In the genomic region with DNA sequence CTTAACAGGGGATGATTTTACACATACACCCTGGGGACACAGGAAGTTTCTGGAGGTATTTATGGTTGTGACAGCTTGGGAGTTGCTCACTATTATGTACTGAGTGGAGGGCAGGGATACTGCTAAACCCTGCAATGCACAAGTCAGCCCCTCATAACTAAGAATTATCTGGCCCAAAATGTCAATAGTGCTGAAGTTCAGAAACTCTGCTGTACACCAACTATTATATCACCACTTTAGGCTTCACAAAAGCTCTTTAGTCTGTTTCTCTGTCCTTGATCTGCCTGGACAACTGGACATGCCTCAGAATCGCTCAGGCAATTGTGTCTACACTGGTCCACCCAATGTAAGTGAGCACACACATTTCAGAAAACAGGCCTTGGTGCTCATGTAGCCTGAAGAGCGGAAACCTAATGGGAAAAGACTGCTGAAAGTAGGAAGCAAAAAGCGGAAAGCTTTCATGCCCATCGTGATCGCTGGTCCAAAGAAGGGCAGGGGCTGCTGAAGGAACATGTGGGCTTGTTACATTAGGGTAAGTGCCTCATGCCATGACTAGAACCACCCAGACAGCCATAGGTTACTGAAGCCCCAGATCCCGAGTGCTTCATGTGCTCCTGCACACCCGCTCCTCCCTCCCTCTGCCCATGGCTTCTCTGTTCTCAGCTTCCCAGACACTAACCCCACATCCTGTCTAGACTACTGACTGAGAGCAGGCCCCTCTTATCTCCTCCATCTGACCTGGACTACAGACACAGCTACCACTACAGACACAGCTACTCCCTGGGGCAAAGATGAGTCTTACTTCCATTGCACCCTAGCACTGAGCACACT, we compare ENCODE assay signal across 1 cellular context.
A peak's percentile ranks its signal among the peaks of the same experiment; 100 is the strongest.
TF ChIP-seq lines count a peak whose summit lies in the region.

No MANE protein-coding gene starts in this region.

TF ChIP-seq in HepG2, 621 proteins besides CTCF, POLR2A, EP300 and RAD21 (continued from another document and continues in another):
- TF ChIP-seq GTF2F1 (IDR thresholded peaks at IDR 0.05; ENCODE audit: low read length) (no peak), KLF6 (CRISPR knock-in tag; IDR thresholded peaks at IDR 0.05) (no peak), GTF3A (CRISPR knock-in tag; conservative IDR thresholded peaks at IDR 0.05) (no peak), MZF1 (CRISPR knock-in tag; IDR thresholded peaks at IDR 0.05; ENCODE audit: borderline replicate concordance) (no peak), AGO1 (IDR thresholded peaks at IDR 0.05; ENCODE audit: low read depth, low read length, poor library complexity, severe bottlenecking) (no peak), MIER3 (CRISPR knock-in tag; IDR thresholded peaks at IDR 0.05; ENCODE audit: borderline replicate concordance) (no peak), RELA (CRISPR knock-in tag; IDR thresholded peaks at IDR 0.05) (no peak), PITX1 (CRISPR knock-in tag; IDR thresholded peaks at IDR 0.05) (peak; percentile 54; the same call in 1 of the 2 replicates), NR2F1 (CRISPR knock-in tag; IDR thresholded peaks at IDR 0.05) (peak in 1 of 2 experiments; percentile 35; a peak in 1 of 4 replicates), HMG20B (CRISPR knock-in tag; conservative IDR thresholded peaks at IDR 0.05) (no peak), ZNF33B (CRISPR knock-in tag; IDR thresholded peaks at IDR 0.05) (no peak), SRSF4 (IDR thresholded peaks at IDR 0.05; ENCODE audit: low read depth, low read length, poor library complexity, severe bottlenecking) (no peak), ZNF75D (CRISPR knock-in tag; IDR thresholded peaks at IDR 0.05; ENCODE audit: borderline replicate concordance) (no peak), ZNF720 (CRISPR knock-in tag; IDR thresholded peaks at IDR 0.05) (no peak), KLF15 (CRISPR knock-in tag; IDR thresholded peaks at IDR 0.05; ENCODE audit: borderline replicate concordance) (no peak), CHD2 (IDR thresholded peaks at IDR 0.05; ENCODE audit: low read depth, low read length) (no peak), SMARCC2 (IDR thresholded peaks at IDR 0.05) (no peak), ZNF674 (CRISPR knock-in tag; IDR thresholded peaks at IDR 0.05; ENCODE audit: low read depth) (no peak), KAT8 (CRISPR knock-in tag; IDR thresholded peaks at IDR 0.05) (no peak; the same call in 1 of the 2 replicates), NFYB (CRISPR knock-in tag; IDR thresholded peaks at IDR 0.05) (no peak), RFX1 (IDR thresholded peaks at IDR 0.05) (no peak), CBX5 (CRISPR knock-in tag; IDR thresholded peaks at IDR 0.05; ENCODE audit: borderline replicate concordance) (no peak), ASH2L (IDR thresholded peaks at IDR 0.05; ENCODE audit: insufficient read length, low read depth, low read length) (no peak), SMAD9 (CRISPR knock-in tag; IDR thresholded peaks at IDR 0.05) (no peak), ELF3 (CRISPR knock-in tag; IDR thresholded peaks at IDR 0.05) (no peak), KLF12 (CRISPR knock-in tag; IDR thresholded peaks at IDR 0.05; ENCODE audit: borderline replicate concordance) (no peak), XRCC5 (optimal IDR thresholded peaks at IDR 0.05; ENCODE audit: low read length) (no peak), ZNF747 (CRISPR knock-in tag; IDR thresholded peaks at IDR 0.05; ENCODE audit: borderline replicate concordance) (peak; percentile 48; the same call in 1 of the 2 replicates), FLYWCH1 (CRISPR knock-in tag; IDR thresholded peaks at IDR 0.05) (no peak), ESRRA (CRISPR knock-in tag; IDR thresholded peaks at IDR 0.05; ENCODE audit: low read depth) (peak; percentile 50; the same call in 1 of the 2 replicates), NR2C2 (CRISPR knock-in tag; IDR thresholded peaks at IDR 0.05; ENCODE audit: borderline replicate concordance) (no peak), CREB1 (IDR thresholded peaks at IDR 0.05) (no peak), CREB1 (CRISPR knock-in tag; IDR thresholded peaks at IDR 0.05) (no peak), ZNF34 (CRISPR knock-in tag; IDR thresholded peaks at IDR 0.05; ENCODE audit: borderline replicate concordance) (no peak), ATF7 (IDR thresholded peaks at IDR 0.05) (no peak), ATF7 (CRISPR knock-in tag; IDR thresholded peaks at IDR 0.05) (no peak), ZNF136 (CRISPR knock-in tag; IDR thresholded peaks at IDR 0.05; ENCODE audit: low read depth) (no peak), KDM5A (IDR thresholded peaks at IDR 0.05; ENCODE audit: borderline replicate concordance, low read length) (no peak), PHB2 (IDR thresholded peaks at IDR 0.05; ENCODE audit: partially characterized antibody) (no peak), CCAR2 (optimal IDR thresholded peaks at IDR 0.05; ENCODE audit: low read depth, low read length) (no peak), ZNF20 (CRISPR knock-in tag; IDR thresholded peaks at IDR 0.05) (no peak), ZNF713 (CRISPR knock-in tag; IDR thresholded peaks at IDR 0.05) (no peak)
- TF ChIP-seq, protein P1, sequence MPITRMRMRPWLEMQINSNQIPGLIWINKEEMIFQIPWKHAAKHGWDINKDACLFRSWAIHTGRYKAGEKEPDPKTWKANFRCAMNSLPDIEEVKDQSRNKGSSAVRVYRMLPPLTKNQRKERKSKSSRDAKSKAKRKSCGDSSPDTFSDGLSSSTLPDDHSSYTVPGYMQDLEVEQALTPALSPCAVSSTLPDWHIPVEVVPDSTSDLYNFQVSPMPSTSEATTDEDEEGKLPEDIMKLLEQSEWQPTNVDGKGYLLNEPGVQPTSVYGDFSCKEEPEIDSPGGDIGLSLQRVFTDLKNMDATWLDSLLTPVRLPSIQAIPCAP (CRISPR knock-in tag; IDR thresholded peaks at IDR 0.05; ENCODE audit: low read depth): no peak
- TF ChIP-seq, protein P2, sequence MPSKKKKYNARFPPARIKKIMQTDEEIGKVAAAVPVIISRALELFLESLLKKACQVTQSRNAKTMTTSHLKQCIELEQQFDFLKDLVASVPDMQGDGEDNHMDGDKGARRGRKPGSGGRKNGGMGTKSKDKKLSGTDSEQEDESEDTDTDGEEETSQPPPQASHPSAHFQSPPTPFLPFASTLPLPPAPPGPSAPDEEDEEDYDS (CRISPR knock-in tag; IDR thresholded peaks at IDR 0.05): no peak
- TF ChIP-seq, protein P3, sequence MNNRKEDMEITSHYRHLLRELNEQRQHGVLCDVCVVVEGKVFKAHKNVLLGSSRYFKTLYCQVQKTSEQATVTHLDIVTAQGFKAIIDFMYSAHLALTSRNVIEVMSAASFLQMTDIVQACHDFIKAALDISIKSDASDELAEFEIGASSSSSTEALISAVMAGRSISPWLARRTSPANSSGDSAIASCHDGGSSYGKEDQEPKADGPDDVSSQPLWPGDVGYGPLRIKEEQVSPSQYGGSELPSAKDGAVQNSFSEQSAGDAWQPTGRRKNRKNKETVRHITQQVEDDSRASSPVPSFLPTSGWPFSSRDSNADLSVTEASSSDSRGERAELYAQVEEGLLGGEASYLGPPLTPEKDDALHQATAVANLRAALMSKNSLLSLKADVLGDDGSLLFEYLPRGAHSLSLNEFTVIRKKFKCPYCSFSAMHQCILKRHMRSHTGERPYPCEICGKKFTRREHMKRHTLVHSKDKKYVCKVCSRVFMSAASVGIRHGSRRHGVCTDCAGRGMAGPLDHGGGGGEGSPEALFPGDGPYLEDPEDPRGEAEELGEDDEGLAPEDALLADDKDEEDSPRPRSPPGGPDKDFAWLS (CRISPR knock-in tag; IDR thresholded peaks at IDR 0.05; ENCODE audit: borderline replicate concordance): no peak
- TF ChIP-seq, protein P4, sequence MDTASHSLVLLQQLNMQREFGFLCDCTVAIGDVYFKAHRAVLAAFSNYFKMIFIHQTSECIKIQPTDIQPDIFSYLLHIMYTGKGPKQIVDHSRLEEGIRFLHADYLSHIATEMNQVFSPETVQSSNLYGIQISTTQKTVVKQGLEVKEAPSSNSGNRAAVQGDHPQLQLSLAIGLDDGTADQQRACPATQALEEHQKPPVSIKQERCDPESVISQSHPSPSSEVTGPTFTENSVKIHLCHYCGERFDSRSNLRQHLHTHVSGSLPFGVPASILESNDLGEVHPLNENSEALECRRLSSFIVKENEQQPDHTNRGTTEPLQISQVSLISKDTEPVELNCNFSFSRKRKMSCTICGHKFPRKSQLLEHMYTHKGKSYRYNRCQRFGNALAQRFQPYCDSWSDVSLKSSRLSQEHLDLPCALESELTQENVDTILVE (CRISPR knock-in tag; IDR thresholded peaks at IDR 0.05): no peak
- TF ChIP-seq, protein P5, sequence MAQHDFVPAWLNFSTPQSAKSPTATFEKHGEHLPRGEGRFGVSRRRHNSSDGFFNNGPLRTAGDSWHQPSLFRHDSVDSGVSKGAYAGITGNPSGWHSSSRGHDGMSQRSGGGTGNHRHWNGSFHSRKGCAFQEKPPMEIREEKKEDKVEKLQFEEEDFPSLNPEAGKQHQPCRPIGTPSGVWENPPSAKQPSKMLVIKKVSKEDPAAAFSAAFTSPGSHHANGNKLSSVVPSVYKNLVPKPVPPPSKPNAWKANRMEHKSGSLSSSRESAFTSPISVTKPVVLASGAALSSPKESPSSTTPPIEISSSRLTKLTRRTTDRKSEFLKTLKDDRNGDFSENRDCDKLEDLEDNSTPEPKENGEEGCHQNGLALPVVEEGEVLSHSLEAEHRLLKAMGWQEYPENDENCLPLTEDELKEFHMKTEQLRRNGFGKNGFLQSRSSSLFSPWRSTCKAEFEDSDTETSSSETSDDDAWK (CRISPR knock-in tag; IDR thresholded peaks at IDR 0.05): no peak
- TF ChIP-seq, protein P6, sequence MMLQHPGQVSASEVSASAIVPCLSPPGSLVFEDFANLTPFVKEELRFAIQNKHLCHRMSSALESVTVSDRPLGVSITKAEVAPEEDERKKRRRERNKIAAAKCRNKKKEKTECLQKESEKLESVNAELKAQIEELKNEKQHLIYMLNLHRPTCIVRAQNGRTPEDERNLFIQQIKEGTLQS (CRISPR knock-in tag; IDR thresholded peaks at IDR 0.05): no peak
- TF ChIP-seq, protein P7, sequence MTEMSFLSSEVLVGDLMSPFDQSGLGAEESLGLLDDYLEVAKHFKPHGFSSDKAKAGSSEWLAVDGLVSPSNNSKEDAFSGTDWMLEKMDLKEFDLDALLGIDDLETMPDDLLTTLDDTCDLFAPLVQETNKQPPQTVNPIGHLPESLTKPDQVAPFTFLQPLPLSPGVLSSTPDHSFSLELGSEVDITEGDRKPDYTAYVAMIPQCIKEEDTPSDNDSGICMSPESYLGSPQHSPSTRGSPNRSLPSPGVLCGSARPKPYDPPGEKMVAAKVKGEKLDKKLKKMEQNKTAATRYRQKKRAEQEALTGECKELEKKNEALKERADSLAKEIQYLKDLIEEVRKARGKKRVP (CRISPR knock-in tag; IDR thresholded peaks at IDR 0.05): no peak
- TF ChIP-seq, protein P8, sequence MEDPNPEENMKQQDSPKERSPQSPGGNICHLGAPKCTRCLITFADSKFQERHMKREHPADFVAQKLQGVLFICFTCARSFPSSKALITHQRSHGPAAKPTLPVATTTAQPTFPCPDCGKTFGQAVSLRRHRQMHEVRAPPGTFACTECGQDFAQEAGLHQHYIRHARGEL (CRISPR knock-in tag; IDR thresholded peaks at IDR 0.05): no peak
- TF ChIP-seq, protein P9, sequence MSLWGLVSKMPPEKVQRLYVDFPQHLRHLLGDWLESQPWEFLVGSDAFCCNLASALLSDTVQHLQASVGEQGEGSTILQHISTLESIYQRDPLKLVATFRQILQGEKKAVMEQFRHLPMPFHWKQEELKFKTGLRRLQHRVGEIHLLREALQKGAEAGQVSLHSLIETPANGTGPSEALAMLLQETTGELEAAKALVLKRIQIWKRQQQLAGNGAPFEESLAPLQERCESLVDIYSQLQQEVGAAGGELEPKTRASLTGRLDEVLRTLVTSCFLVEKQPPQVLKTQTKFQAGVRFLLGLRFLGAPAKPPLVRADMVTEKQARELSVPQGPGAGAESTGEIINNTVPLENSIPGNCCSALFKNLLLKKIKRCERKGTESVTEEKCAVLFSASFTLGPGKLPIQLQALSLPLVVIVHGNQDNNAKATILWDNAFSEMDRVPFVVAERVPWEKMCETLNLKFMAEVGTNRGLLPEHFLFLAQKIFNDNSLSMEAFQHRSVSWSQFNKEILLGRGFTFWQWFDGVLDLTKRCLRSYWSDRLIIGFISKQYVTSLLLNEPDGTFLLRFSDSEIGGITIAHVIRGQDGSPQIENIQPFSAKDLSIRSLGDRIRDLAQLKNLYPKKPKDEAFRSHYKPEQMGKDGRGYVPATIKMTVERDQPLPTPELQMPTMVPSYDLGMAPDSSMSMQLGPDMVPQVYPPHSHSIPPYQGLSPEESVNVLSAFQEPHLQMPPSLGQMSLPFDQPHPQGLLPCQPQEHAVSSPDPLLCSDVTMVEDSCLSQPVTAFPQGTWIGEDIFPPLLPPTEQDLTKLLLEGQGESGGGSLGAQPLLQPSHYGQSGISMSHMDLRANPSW (CRISPR knock-in tag; IDR thresholded peaks at IDR 0.05; ENCODE audit: borderline replicate concordance): no peak
- TF ChIP-seq, protein P10, sequence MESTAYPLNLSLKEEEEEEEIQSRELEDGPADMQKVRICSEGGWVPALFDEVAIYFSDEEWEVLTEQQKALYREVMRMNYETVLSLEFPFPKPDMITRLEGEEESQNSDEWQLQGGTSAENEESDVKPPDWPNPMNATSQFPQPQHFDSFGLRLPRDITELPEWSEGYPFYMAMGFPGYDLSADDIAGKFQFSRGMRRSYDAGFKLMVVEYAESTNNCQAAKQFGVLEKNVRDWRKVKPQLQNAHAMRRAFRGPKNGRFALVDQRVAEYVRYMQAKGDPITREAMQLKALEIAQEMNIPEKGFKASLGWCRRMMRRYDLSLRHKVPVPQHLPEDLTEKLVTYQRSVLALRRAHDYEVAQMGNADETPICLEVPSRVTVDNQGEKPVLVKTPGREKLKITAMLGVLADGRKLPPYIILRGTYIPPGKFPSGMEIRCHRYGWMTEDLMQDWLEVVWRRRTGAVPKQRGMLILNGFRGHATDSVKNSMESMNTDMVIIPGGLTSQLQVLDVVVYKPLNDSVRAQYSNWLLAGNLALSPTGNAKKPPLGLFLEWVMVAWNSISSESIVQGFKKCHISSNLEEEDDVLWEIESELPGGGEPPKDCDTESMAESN (CRISPR knock-in tag; conservative IDR thresholded peaks at IDR 0.05): no peak
